In the genomic region with DNA sequence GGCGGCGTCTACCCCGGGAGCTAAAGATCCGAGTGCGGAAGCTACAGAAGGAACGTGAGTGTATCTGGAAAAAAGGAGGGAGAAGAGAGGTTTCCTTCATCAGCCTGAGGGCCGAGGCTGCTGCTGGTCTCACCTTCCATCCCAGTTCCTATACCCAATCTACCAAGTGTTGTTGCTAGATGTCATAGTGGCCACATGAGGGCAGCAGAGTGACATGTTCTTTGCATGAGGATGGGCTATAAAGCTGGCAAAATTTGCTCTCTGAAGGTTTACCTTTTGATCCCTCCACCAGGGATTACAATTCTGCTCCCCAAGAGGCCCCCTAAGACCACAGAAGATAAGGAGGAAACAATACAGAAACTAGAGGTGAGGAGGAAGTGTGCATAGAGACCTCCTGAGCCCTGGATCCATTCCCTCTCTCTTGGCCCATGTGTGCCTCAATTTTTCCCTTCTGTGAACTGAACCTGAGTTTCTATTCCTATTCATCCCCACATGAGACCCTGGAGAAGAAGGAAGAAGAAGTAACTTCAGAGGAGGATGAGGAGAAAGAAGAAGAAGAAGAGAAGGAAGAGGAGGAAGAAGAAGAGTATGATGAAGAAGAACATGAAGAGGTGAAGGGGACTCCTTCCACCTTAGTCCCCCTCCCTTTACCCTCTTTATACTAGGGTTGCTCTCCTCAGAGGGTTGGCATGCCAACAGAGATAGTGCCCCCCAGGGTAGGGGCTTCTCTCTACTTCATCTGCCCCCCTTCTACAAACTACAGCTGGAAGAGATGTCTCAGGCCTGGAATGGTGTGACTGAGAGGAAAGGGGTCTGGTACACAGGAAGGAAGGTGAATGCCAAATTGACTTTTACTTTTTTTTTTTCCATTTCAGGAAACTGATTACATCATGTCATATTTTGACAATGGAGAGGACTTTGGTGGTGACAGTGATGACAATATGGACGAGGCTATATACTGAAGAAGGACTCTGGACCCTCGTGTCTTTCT, we compare ENCODE assay signal across 9 cellular contexts. TPM values are rescaled to one million over a fixed set of nuclear protein-coding genes. Genes with fewer than 3 reads are reported as not detected.
DNase-seq lines count a peak whose midpoint lies in the region; ATAC-seq and TF ChIP-seq lines count a peak whose summit lies in the region.
"Had no signal": no experiment of that assay in that cellular context is flagged by ENCODE, and none has a peak within 500 bp of the region (broad histone marks: within the 10 kb centered on the region; RNA-seq: fewer than 3 reads in every experiment).

No MANE protein-coding gene starts in this region.

- H3K4me3 ChIP-seq in Panc1 (ENCODE audit: low read depth in 2 of 2, low read length in 2 of 2) = no peak overlapping the region

- 0 out of 2 replicates have a peak, but pooled peaks cover 4% of the 10 kb centered on the region for H3K4me1 ChIP-seq in Panc1 (ENCODE audit: control insufficient read depth, insufficient read depth, low read length)

- peaks cover 0 to 8% of the 10 kb centered on the region in 2 donors for H3K36me3 Mint-ChIP-seq in naive B cell

- DNase-seq in EL = peak; percentile 82
- no peak for DNase-seq in Panc1 (ENCODE audit: low read depth, low spot score)
- DNase-seq in activated T-cell treated with anti-CD3 and anti-CD28 coated beads, Interleukin-2, amount 50 U/mL, for 48 hours = peak; percentile 70 to 75
- peak; percentile 78 for DNase-seq in fibroblast of gingiva (ENCODE audit: low read depth)
- peak; percentile 74 for DNase-seq in naive B cell

- in situ Hi-C loops in Panc1 (cut with HindIII; ENCODE audit: low pct_unique_long_range_greater_than_20kb, low sequenced_read_pairs) = no loop called here

- H3K27ac Mint-ChIP-seq in naive B cell = no peak overlapping the region

- H3K9me3 ChIP-seq in KOPT-K1 (ENCODE audit: insufficient read depth, low read length, poor library complexity, severe bottlenecking) (no peaks in the 10 kb centered on the region), Panc1 (ENCODE audit: control insufficient read depth, insufficient read depth, low read depth, low read length) (no peaks in the 10 kb centered on the region)

- H3K4me1 Mint-ChIP-seq in naive B cell = peaks cover 0 to 29% (median 6%) of the 10 kb centered on the region in 3 donors

- BruUV-seq in Panc1 (replicated peaks; lab: Mats Ljungman, UMichigan) = TSS peak; percentile 100

- no peaks in the 10 kb centered on the region for H3K27me3 ChIP-seq in Panc1 (ENCODE audit: control insufficient read depth, insufficient read depth, low read length)

- CTCF ChIA-PET in Panc1 (lab: Charles Lee) = interaction anchor here (1.2 to 1.4 kb wide), 4 partner anchors 15 to 34 kb away, joined by 7 to 12 read pairs (median 8); no protein-coding TSS in a partner anchor

- no peaks in the 10 kb centered on the region for H3K9me3 Mint-ChIP-seq in naive B cell

- no peaks in the 10 kb centered on the region for H3K27me3 Mint-ChIP-seq in naive B cell

- TF ChIP-seq CTCF in Panc1 (IDR thresholded peaks at IDR 0.05) = peak; percentile 91

- intact Hi-C loops in Panc1 (cut with micrococcal nuclease; ENCODE audit: unreplicated experiment) = loop anchor here (5.0 kb wide), 1 partner anchor 35 kb away; no protein-coding TSS in a partner anchor

- peak; percentile 93 for ATAC-seq in Panc1
- ATAC-seq in naive B cell (ENCODE audit: low read depth in 2 of 2) = peak; percentile 15 to 31
- ATAC-seq in HG02759 (IDR thresholded peaks at IDR 0.05; ENCODE audit: unreplicated experiment) = no peak

- POLR2A ChIA-PET in Panc1 (lab: Charles Lee) = no interaction called here

- peak overlapping the region in 1 of 8 donors; percentile 56 for H3K4me3 Mint-ChIP-seq in naive B cell

- H3K36me3 ChIP-seq in KOPT-K1 (ENCODE audit: insufficient read depth, low read length) (no peaks in the 10 kb centered on the region), Panc1 (ENCODE audit: control insufficient read depth, insufficient read depth, low read length) (no peaks in the 10 kb centered on the region)

- H3K27ac ChIP-seq in KOPT-K1 (ENCODE audit: low read depth, low read length, poor library complexity, severe bottlenecking) (peak overlapping the region; percentile 72), Panc1 (ENCODE audit: low read length) (no peak overlapping the region), temporal lobe (ENCODE audit: low read depth, low read length) (peak overlapping the region; percentile 97)

RNA-seq across cellular contexts. Expression of a gene that starts 13.3 kb away (rescaled TPM):
- total RNA-seq in Panc1 (2021; ENCODE audit: unreplicated experiment) (14.9 TPM), temporal lobe (10.6 TPM)
- 15.6 TPM for polyA plus RNA-seq in Panc1 (2012; ENCODE audit: insufficient read length)
- polyA plus RNA-seq in naive B cell (ENCODE audit: low read depth in 6 of 6) = 100 to 1,000 TPM in 1 of 6 donors, 10 to 100 TPM in 5; 79.5 to 202 (median 91.7) TPM

RNA-seq across cellular contexts. Expression of a gene that starts 13.4 kb away (rescaled TPM):
- total RNA-seq in Panc1 (2021; ENCODE audit: unreplicated experiment) (1.4 TPM), temporal lobe (1.7 TPM)
- 2.9 TPM for polyA plus RNA-seq in Panc1 (2012; ENCODE audit: insufficient read length)
- polyA plus RNA-seq in naive B cell (ENCODE audit: low read depth in 6 of 6) = under 1 TPM in 2 of 6 donors, not detected in 4; 0.15 to 0.27 TPM

RNA-seq across cellular contexts. Expression of a gene that starts 18.6 kb away (rescaled TPM):
- total RNA-seq in Panc1 (2021; ENCODE audit: unreplicated experiment) (15.2 TPM), temporal lobe (144 TPM)
- 21.1 TPM for polyA plus RNA-seq in Panc1 (2012; ENCODE audit: insufficient read length)
- polyA plus RNA-seq in naive B cell (ENCODE audit: low read depth in 6 of 6) = 1,000 to 10,000 TPM; 2,524 to 6,933 (median 5,735) TPM

RNA-seq across cellular contexts. Expression of a gene that starts 20.0 kb away (rescaled TPM):
- total RNA-seq in Panc1 (2021; ENCODE audit: unreplicated experiment) (23.3 TPM), temporal lobe (22.4 TPM)
- 8.6 TPM for polyA plus RNA-seq in Panc1 (2012; ENCODE audit: insufficient read length)
- 10 to 100 TPM; 10.6 to 14.2 (median 12.7) TPM for polyA plus RNA-seq in naive B cell (ENCODE audit: low read depth in 6 of 6)

RNA-seq across cellular contexts. Expression of a gene that starts 43.8 kb away (rescaled TPM):
- not detected for total RNA-seq in Panc1 (2021; ENCODE audit: unreplicated experiment)
- polyA plus RNA-seq in Panc1 (2012; ENCODE audit: insufficient read length) = not detected
- not detected for polyA plus RNA-seq in naive B cell (ENCODE audit: low read depth in 6 of 6)
- under 0.01 TPM for total RNA-seq in temporal lobe
- total RNA-seq: glomerular endothelial cell had no signal
